7 cellular contexts compared by ENCODE assay signal in the genomic region with DNA sequence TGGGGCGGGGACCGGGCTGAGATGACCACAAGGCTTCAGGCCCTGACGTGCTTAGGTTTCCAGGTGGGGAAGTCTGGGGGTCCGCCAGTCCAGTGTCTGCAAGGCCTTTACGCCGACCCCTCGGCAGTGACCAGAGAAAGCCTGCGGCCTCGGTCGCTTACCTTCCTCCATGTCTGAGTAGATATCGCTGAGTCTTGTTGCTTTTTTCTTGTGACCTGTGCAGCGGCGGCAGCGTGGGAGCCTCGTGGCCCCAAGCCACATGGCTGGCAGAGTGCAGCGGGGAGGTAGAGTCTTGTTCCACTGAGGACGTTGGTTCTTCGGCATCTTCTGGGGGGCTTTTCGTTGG. TPM values are rescaled to one million over a fixed set of nuclear protein-coding genes. Genes with fewer than 3 reads are reported as not detected.
DNase-seq lines count a peak whose midpoint lies in the region; ATAC-seq and TF ChIP-seq lines count a peak whose summit lies in the region.

No MANE protein-coding gene starts in this region.

- no peak for TF ChIP-seq POLR2A in uterus (IDR thresholded peaks at IDR 0.05)

- no peaks in the 10 kb centered on the region for H3K9me3 Mint-ChIP-seq in endothelial cell (ENCODE audit: unreplicated experiment)

- ATAC-seq in GM18907 (IDR thresholded peaks at IDR 0.05; ENCODE audit: unreplicated experiment) (peak; percentile 31), HG03025 (IDR thresholded peaks at IDR 0.05; ENCODE audit: low FRiP score, unreplicated experiment) (peak; percentile 32), HG02970 (IDR thresholded peaks at IDR 0.05; ENCODE audit: low FRiP score, unreplicated experiment) (no peak)

- no peak for TF ChIP-seq CTCF in WERI-Rb-1 (IDR thresholded peaks at IDR 0.05; ENCODE audit: low read depth, low read length)
- TF ChIP-seq CTCF in endothelial cell (IDR thresholded peaks at IDR 0.05; ENCODE audit: unreplicated experiment), result no peak
- TF ChIP-seq CTCF in neutrophil (IDR thresholded peaks at IDR 0.05), result no peak
- TF ChIP-seq CTCF in uterus (IDR thresholded peaks at IDR 0.05), result no peak

- peaks cover 24% of the 10 kb centered on the region for H3K36me3 Mint-ChIP-seq in endothelial cell (ENCODE audit: low read depth, unreplicated experiment)

- intact Hi-C loops in uterus (cut with DNase I; ENCODE audit: low total_unique reads), result no loop called here

- H3K9me3 ChIP-seq in WERI-Rb-1 (ENCODE audit: severe bottlenecking) (no peaks in the 10 kb centered on the region), neutrophil (no peaks in the 10 kb centered on the region), uterus (no peaks in the 10 kb centered on the region)

- peaks cover 11 to 18% of the 10 kb centered on the region in 2 experiments for H3K4me1 ChIP-seq in neutrophil (ENCODE audit: control insufficient read depth in 1 of 2, insufficient read depth in 1 of 2, low read depth in 1 of 2, low read length in 1 of 2)
- peaks cover 0 to 5% of the 10 kb centered on the region in 2 donors for H3K4me1 ChIP-seq in uterus

- peaks cover 15% of the 10 kb centered on the region for H3K4me1 Mint-ChIP-seq in endothelial cell (ENCODE audit: unreplicated experiment)

- DNase-seq in WERI-Rb-1, result no peak
- no peak for DNase-seq in endothelial cell (ENCODE audit: low spot score)
- DNase-seq in uterus, result no peak

- H3K27ac ChIP-seq in WERI-Rb-1, result peak overlapping the region; percentile 76
- H3K27ac ChIP-seq in neutrophil, result peak overlapping the region; percentile 80
- peak overlapping the region; percentile 89 for H3K27ac ChIP-seq in uterus

- H3K27me3 ChIP-seq in WERI-Rb-1 (ENCODE audit: insufficient read depth, low read depth, severe bottlenecking), result no peaks in the 10 kb centered on the region
- H3K27me3 ChIP-seq in neutrophil, result no peaks in the 10 kb centered on the region
- no peaks in the 10 kb centered on the region for H3K27me3 ChIP-seq in uterus

- H3K4me3 Mint-ChIP-seq in endothelial cell (ENCODE audit: unreplicated experiment), result peak overlapping the region; percentile 90

- H3K27ac Mint-ChIP-seq in endothelial cell (ENCODE audit: unreplicated experiment), result peak overlapping the region; percentile 74

- peaks cover 74% of the 10 kb centered on the region for H3K36me3 ChIP-seq in WERI-Rb-1
- peaks cover 10% of the 10 kb centered on the region for H3K36me3 ChIP-seq in neutrophil
- peaks cover 0 to 2% of the 10 kb centered on the region in 2 donors for H3K36me3 ChIP-seq in uterus

- H3K4me3 ChIP-seq in WERI-Rb-1 (ENCODE audit: low read depth, low read length), result peak overlapping the region; percentile 99
- H3K4me3 ChIP-seq in neutrophil (ENCODE audit: low read depth in 1 of 2, low read length in 1 of 2), result peak overlapping the region; percentile 80 to 94
- peak overlapping the region; percentile 82 to 97 for H3K4me3 ChIP-seq in uterus

- peaks cover 8% of the 10 kb centered on the region for H3K27me3 Mint-ChIP-seq in endothelial cell (ENCODE audit: unreplicated experiment)

RNA-seq across cellular contexts. Expression of a gene that starts 0.3 kb away (rescaled TPM):
- total RNA-seq in endothelial cell (ENCODE audit: unreplicated experiment) (43.2 TPM), uterus (10 to 100 TPM; 15.4 to 54.0 (median 27.4) TPM)

RNA-seq across cellular contexts. Expression of a gene that starts 19.7 kb away (rescaled TPM):
- total RNA-seq in endothelial cell (ENCODE audit: unreplicated experiment) (29.9 TPM), uterus (10 to 100 TPM in 3 of 4 donors, 1 to 10 TPM in 1; 1.8 to 58.2 (median 15.5) TPM)

RNA-seq across cellular contexts. Expression of a gene that starts 32.4 kb away (rescaled TPM):
- total RNA-seq in endothelial cell (ENCODE audit: unreplicated experiment), result 160 TPM
- total RNA-seq in uterus, result 100 to 1,000 TPM in 1 of 4 donors, 10 to 100 TPM in 3; 17.4 to 121 (median 43.8) TPM
